21 cellular contexts compared by ENCODE assay signal in the genomic region with DNA sequence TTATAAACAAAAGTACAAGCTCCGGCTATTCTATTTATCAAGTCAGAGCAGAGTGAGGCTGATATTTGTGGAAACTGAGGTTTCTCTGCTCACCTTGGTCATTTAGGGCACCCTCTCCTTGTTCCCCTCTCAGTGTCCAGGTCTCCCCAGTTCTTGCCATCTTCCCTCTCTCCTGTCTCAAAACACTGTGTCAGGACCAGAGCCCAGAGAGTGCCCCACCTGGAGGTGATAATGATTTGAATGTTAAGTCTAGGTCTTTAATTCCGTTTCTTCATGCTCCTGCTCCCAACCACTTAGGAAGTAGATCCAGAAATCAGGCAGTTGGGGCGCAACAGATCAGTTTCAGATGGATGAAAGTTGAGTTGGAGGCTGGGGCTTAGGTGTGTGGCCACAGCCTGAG. TPM values are rescaled to one million over a fixed set of nuclear protein-coding genes. Genes with fewer than 3 reads are reported as not detected.
DNase-seq lines count a peak whose midpoint lies in the region; ATAC-seq, FAIRE-seq and TF ChIP-seq lines count a peak whose summit lies in the region.
"Had no signal": no experiment of that assay in that cellular context is flagged by ENCODE, and none has a peak within 500 bp of the region (broad histone marks: within the 10 kb centered on the region; RNA-seq: fewer than 3 reads in every experiment).

No MANE protein-coding gene starts in this region.

- no peak overlapping the region for H3K14ac ChIP-seq in IMR-90 (replicated peaks; ENCODE audit: low read depth, low read length)

- H3K27ac ChIP-seq in IMR-90 (ENCODE audit: insufficient read depth, low read length) = no peak overlapping the region
- H3K27ac ChIP-seq in K562 (ENCODE audit: extremely low read depth, low read depth, low read length) = no peak overlapping the region; the same call in 2 of the 3 replicates
- H3K27ac ChIP-seq: 22Rv1, BLaER1 had no signal

- POLR2A ChIA-PET in IMR-90 (lab: Charles Lee; ENCODE audit: unreplicated experiment) = no interaction called here
- POLR2A ChIA-PET in K562 (lab: Yijun Ruan, JAX) = no interaction called here

- H2AK5ac ChIP-seq in IMR-90 (ENCODE audit: low read depth, low read length) = no peak overlapping the region

- H3K9me1 ChIP-seq in IMR-90 (ENCODE audit: insufficient read depth, low read length) = peaks cover 13% of the 10 kb centered on the region
- H3K9me1 ChIP-seq in K562 (ENCODE audit: control insufficient read depth, insufficient read depth, low read length) = no peaks in the 10 kb centered on the region

- peak overlapping the region; percentile 54 for H2AFZ ChIP-seq in IMR-90 (replicated peaks; ENCODE audit: low read length, poor library complexity)
- H2AFZ ChIP-seq in K562 (ENCODE audit: low read depth, low read length) = peak overlapping the region; percentile 47

- no peak overlapping the region for H2BK120ac ChIP-seq in IMR-90 (ENCODE audit: low read depth, low read length)

- in situ Hi-C loops in IMR-90 (cut with MboI; ENCODE audit: low sequenced_read_pairs) = no loop called here
- in situ Hi-C loops in K562 (cut with MboI) = no loop called here

- H3K27me3 ChIP-seq in IMR-90 (ENCODE audit: control insufficient read depth, insufficient read depth, low read length) (peaks cover 2% of the 10 kb centered on the region; the same call in 1 of the 2 replicates), K562 (ENCODE audit: control insufficient read depth in 2 of 2, insufficient read depth in 2 of 2, low read length in 2 of 2) (no peaks in the 10 kb centered on the region)
- H3K27me3 ChIP-seq: BLaER1 had no signal

- H3K79me2 ChIP-seq in K562 (ENCODE audit: control insufficient read depth, insufficient read depth, low read length) = no peaks in the 10 kb centered on the region

- H3K18ac ChIP-seq in IMR-90 (ENCODE audit: low read depth, low read length) = no peak overlapping the region

- H3K4me3 ChIP-seq in IMR-90 (ENCODE audit: insufficient read depth, low read depth, low read length) = no peak overlapping the region
- no peak overlapping the region for H3K4me3 ChIP-seq in K562
- no peak overlapping the region for H3K4me3 ChIP-seq in retinal pigment epithelial cell (ENCODE audit: low read length)
- H3K4me3 ChIP-seq: BLaER1, GM12878 had no signal

- intact Hi-C loops in IMR-90 (cut with micrococcal nuclease) = no loop called here
- intact Hi-C loops in K562 (cut with micrococcal nuclease) = no loop called here
- intact Hi-C loops in Right ventricle myocardium inferior (cut with DNase I) = no loop called here

- peaks cover 3% of the 10 kb centered on the region for H3K4me1 ChIP-seq in IMR-90 (ENCODE audit: control insufficient read depth, insufficient read depth, low read length)
- peaks cover 14 to 29% of the 10 kb centered on the region in 2 experiments; a peak in 4 of 5 replicates for H3K4me1 ChIP-seq in K562 (replicated peaks in 1 of 2; ENCODE audit: control insufficient read depth in 2 of 2, insufficient read depth in 2 of 2, low read length in 2 of 2)

- no peak overlapping the region for H4K91ac ChIP-seq in IMR-90 (ENCODE audit: insufficient read depth, low read depth, low read length)

- H3K36me3 ChIP-seq in IMR-90 (ENCODE audit: control insufficient read depth, insufficient read depth, low read length) (no peaks in the 10 kb centered on the region), K562 (ENCODE audit: control insufficient read depth, insufficient read depth, low read length) (no peaks in the 10 kb centered on the region; the same call in 2 of the 3 replicates)
- H3K36me3 ChIP-seq: BLaER1 had no signal

- no peaks in the 10 kb centered on the region for H3K9me3 ChIP-seq in IMR-90 (ENCODE audit: control insufficient read depth, insufficient read depth, low read length)
- H3K9me3 ChIP-seq in K562 (replicated peaks; ENCODE audit: control insufficient read depth, insufficient read depth, low read depth, low read length) = no peaks in the 10 kb centered on the region
- H3K9me3 ChIP-seq: BLaER1 had no signal

- no peak for TF ChIP-seq CTCF in IMR-90 (conservative IDR thresholded peaks at IDR 0.05; ENCODE audit: low read depth, low read length)
- no peak for TF ChIP-seq CTCF in K562 (IDR thresholded peaks at IDR 0.05 in 2 of 3, conservative IDR thresholded peaks at IDR 0.05 in 1 of 3; ENCODE audit: insufficient read depth in 2 of 3, low read depth in 1 of 3, low read length in 3 of 3)
- peak; percentile 14 for TF ChIP-seq CTCF in retinal pigment epithelial cell (conservative IDR thresholded peaks at IDR 0.05; ENCODE audit: low read depth, low read length)

- H4K5ac ChIP-seq in IMR-90 (ENCODE audit: low read depth, low read length) = no peak overlapping the region

- TF ChIP-seq RAD21 in IMR-90 (IDR thresholded peaks at IDR 0.05; ENCODE audit: low read length) = no peak
- TF ChIP-seq RAD21 in K562 (CRISPR knock-in tag; conservative IDR thresholded peaks at IDR 0.05 in 1 of 2, IDR thresholded peaks at IDR 0.05 in 1 of 2) = no peak

- H3K9ac ChIP-seq in IMR-90 (ENCODE audit: low read depth, low read length) (no peak overlapping the region), K562 (ENCODE audit: insufficient read depth in 1 of 2, low read depth in 2 of 2, low read length in 2 of 2) (no peak overlapping the region)
- H3K9ac ChIP-seq: BLaER1 had no signal

- no peak overlapping the region for H3K56ac ChIP-seq in IMR-90 (ENCODE audit: extremely low read depth, insufficient read depth, low read length)

- H3K4ac ChIP-seq in IMR-90 (ENCODE audit: low read depth, low read length) = no peak overlapping the region

- FAIRE-seq in K562 (lab: Jason Lieb, UNC) = peak; percentile 11
- FAIRE-seq: GM12878, GM18507, H1 had no signal

- no peak overlapping the region for H2BK15ac ChIP-seq in IMR-90 (ENCODE audit: low read depth, low read length)

- CTCF ChIA-PET in IMR-90 (lab: Yijun Ruan, JAX) = interaction anchor here (0.6 to 0.8 kb wide), 2 partner anchors 15 to 19 kb away, joined by 3 to 4 read pairs; no protein-coding TSS in a partner anchor
- CTCF ChIA-PET in K562 (lab: Yijun Ruan, JAX; ENCODE audit: low intra/inter-chr PET ratio) = no interaction called here

- WGBS in IMR-90 (ENCODE audit: extremely low coverage in 2 of 2, insufficient read length in 1 of 2), 2 experiments = 100% methylated on average over 1 of the region's 3 CpGs; no CpG with 5 or more reads in 1 of the 2 experiments
- WGBS in K562 (ENCODE audit: insufficient coverage, low coverage, missing lambda C conversion rate) = 93% methylated on average over 3 of the region's 3 CpGs

- no peak overlapping the region for H2BK20ac ChIP-seq in IMR-90 (ENCODE audit: low read depth, low read length)

- TF ChIP-seq EP300 in K562 (IDR thresholded peaks at IDR 0.05; ENCODE audit: low read length) = no peak

- dilution Hi-C loops in IMR-90 (cut with HindIII; ENCODE audit: low sequenced_read_pairs, unreplicated experiment) = no loop called here

- H4K8ac ChIP-seq in IMR-90 (ENCODE audit: low read depth in 2 of 2, low read length in 2 of 2) = no peak overlapping the region

- no peak overlapping the region for H2BK5ac ChIP-seq in IMR-90 (ENCODE audit: low read depth, low read length, poor library complexity, severe bottlenecking)

- TF ChIP-seq POLR2A in IMR-90 (IDR thresholded peaks at IDR 0.05; ENCODE audit: low read depth, low read length) (no peak), K562 (conservative IDR thresholded peaks at IDR 0.05) (no peak)

- H3K23ac ChIP-seq in IMR-90 (ENCODE audit: low read depth, low read length) = no peak overlapping the region

- ATAC-seq in IMR-90 (ENCODE audit: low read depth) (no peak), K562 (no peak), Right ventricle myocardium inferior (no peak), HG03108 (IDR thresholded peaks at IDR 0.05; ENCODE audit: unreplicated experiment) (no peak)
- ATAC-seq: CD8-positive, alpha-beta T cell; GM12878 had no signal

- no peak overlapping the region for H2AK9ac ChIP-seq in IMR-90 (replicated peaks; ENCODE audit: low read depth, low read length, poor library complexity)

- H3K79me1 ChIP-seq in IMR-90 (ENCODE audit: low read depth in 1 of 2, low read length in 2 of 2) = no peaks in the 10 kb centered on the region

- BruUV-seq in IMR-90 (replicated peaks; lab: Mats Ljungman, UMichigan) (no TSS peak), K562 (replicated peaks; lab: Mats Ljungman, UMichigan) (no TSS peak)

- H4K20me1 ChIP-seq in IMR-90 (ENCODE audit: insufficient read depth, low read length) (no peaks in the 10 kb centered on the region), K562 (replicated peaks; ENCODE audit: control insufficient read depth, insufficient read depth, low read length) (no peaks in the 10 kb centered on the region)
- H4K20me1 ChIP-seq: BLaER1 had no signal

- H3K4me2 ChIP-seq in IMR-90 (ENCODE audit: low read depth, low read length) (no peak overlapping the region), K562 (ENCODE audit: insufficient read depth, low read length) (no peak overlapping the region)
- H3K4me2 ChIP-seq: BLaER1 had no signal

- DNase-seq in DMS 273 (lab: John Stamatoyannopoulos, UW; ENCODE audit: unreplicated experiment) (peak; percentile 15), DMS 273 treated with DMSO at 0.1 percent for 48 hours (lab: John Stamatoyannopoulos, UW) (no peak), IMR-90 (no peak), K562 (ENCODE audit: extremely low read depth in 1 of 4, low spot score in 3 of 4) (no peak), retinal pigment epithelial cell (ENCODE audit: low read depth) (no peak), Right ventricle myocardium inferior (ENCODE audit: missing footprints) (no peak), DMS53 treated with DMSO at 0.1 percent for 48 hours (lab: John Stamatoyannopoulos, UW; ENCODE audit: unreplicated experiment) (no peak)
- DNase-seq: CD8-positive, alpha-beta T cell; GDM1; NCI-H1092 treated with DMSO at 0.1 percent for 48 hours; NCI-H1694; NCI-H2107; NCI-H226; NCI-H524 treated with DMSO at 0.1 percent for 48 hours; SIG-M5 had no signal

RNA-seq across cellular contexts. Expression of a gene that starts 9.2 kb away (rescaled TPM):
- total RNA-seq in IMR-90 (2012; rRNA removed) = 16.4 and 17.4 TPM in 2 replicates
- polyA plus RNA-seq in IMR-90 (2012; rRNA removed) = 46.1 and 50.4 TPM in 2 replicates
- 52.5 and 55.2 TPM in 2 replicates for polyA plus RNA-seq in IMR-90 (2012; cell fraction: cytosol; rRNA removed)
- polyA plus RNA-seq in IMR-90 (2012; cell fraction: nucleus; rRNA removed; ENCODE audit: low replicate concordance) = 83.7 and 123 TPM in 2 replicates
- total RNA-seq in K562 (2011; cell fraction: chromatin; rRNA removed; ENCODE audit: low replicate concordance) = 110 and 220 TPM in 2 replicates
- 147 and 161 TPM in 2 replicates for total RNA-seq in K562 (2011; cell fraction: nucleolus; rRNA removed)
- 106 and 109 TPM in 2 replicates for total RNA-seq in K562 (2011; cell fraction: nucleoplasm; rRNA removed)
- 21.8 and 34.0 TPM in 2 replicates for total RNA-seq in K562 (2014; rRNA removed)
- 23.8 and 26.3 TPM in 2 replicates for total RNA-seq in K562 (2014; rRNA removed; fragmentation: Illumina TruSeq; extraction: Trizol)
- 20.2 and 21.5 TPM in 2 replicates for total RNA-seq in K562 (2015; rRNA removed; fragmentation: Illumina TruSeq; extraction: Trizol)
- 51.5 and 54.8 TPM in 2 replicates for total RNA-seq in K562 (2021)
- 36.6 and 39.0 TPM in 2 replicates for polyA plus RNA-seq in K562 (2011; rRNA removed)
- 34.9 and 56.0 TPM in 2 replicates for polyA plus RNA-seq in K562 (2011; cell fraction: cytosol; rRNA removed)
- polyA plus RNA-seq in K562 (2011; cell fraction: nucleus; rRNA removed) = 171 and 243 TPM in 2 replicates
- polyA plus RNA-seq in K562 (2012) = 27.9 and 41.6 TPM in 2 replicates
- 42.6 and 45.5 TPM in 2 replicates for polyA plus RNA-seq in K562 (2014; fragmentation: Illumina TruSeq; extraction: Trizol)
- 1 to 10 TPM; 1.5 to 2.6 TPM for polyA plus RNA-seq in K562 (2014; fragmentation: Nextera tagmentation; extraction: Ambion mirVana)
- polyA plus RNA-seq in K562 (2014; rRNA removed) = 40.9 and 47.0 TPM in 2 replicates
- 47.4 and 65.5 TPM in 2 replicates for polyA minus RNA-seq in K562 (2011; rRNA and poly(A)+ RNA removed)
- 22.6 and 27.7 TPM in 2 replicates for polyA minus RNA-seq in K562 (2011; cell fraction: cytosol; rRNA and poly(A)+ RNA removed)
- polyA minus RNA-seq in K562 (2011; cell fraction: nucleus; rRNA and poly(A)+ RNA removed) = 45.9 and 47.4 TPM in 2 replicates
- total RNA-seq in Right ventricle myocardium inferior = 26.7 TPM

RNA-seq across cellular contexts. Expression of a gene that starts 42.5 kb away (rescaled TPM):
- total RNA-seq in IMR-90 (2012; rRNA removed) = 2.0 and 2.8 TPM in 2 replicates
- polyA plus RNA-seq in IMR-90 (2012; rRNA removed) = 1.3 and 1.6 TPM in 2 replicates
- polyA plus RNA-seq in IMR-90 (2012; cell fraction: cytosol; rRNA removed) = 0.29 and 0.40 TPM in 2 replicates
- polyA plus RNA-seq in IMR-90 (2012; cell fraction: nucleus; rRNA removed; ENCODE audit: low replicate concordance) = 0.67 and 4.9 TPM in 2 replicates
- total RNA-seq in K562 (2011; cell fraction: chromatin; rRNA removed; ENCODE audit: low replicate concordance) = 4.1 and 14.7 TPM in 2 replicates
- total RNA-seq in K562 (2011; cell fraction: nucleolus; rRNA removed) = 4.2 and 4.5 TPM in 2 replicates
- total RNA-seq in K562 (2011; cell fraction: nucleoplasm; rRNA removed) = 8.4 and 12.7 TPM in 2 replicates
- total RNA-seq in K562 (2014; rRNA removed) = 1.6 and 3.0 TPM in 2 replicates
- total RNA-seq in K562 (2014; rRNA removed; fragmentation: Illumina TruSeq; extraction: Trizol) = 3.2 TPM in 2 replicates
- 2.8 and 4.0 TPM in 2 replicates for total RNA-seq in K562 (2015; rRNA removed; fragmentation: Illumina TruSeq; extraction: Trizol)
- 2.4 and 2.8 TPM in 2 replicates for total RNA-seq in K562 (2021)
- 3.8 and 4.3 TPM in 2 replicates for polyA plus RNA-seq in K562 (2011; rRNA removed)
- polyA plus RNA-seq in K562 (2011; cell fraction: cytosol; rRNA removed) = 0.60 and 2.4 TPM in 2 replicates
- polyA plus RNA-seq in K562 (2011; cell fraction: nucleus; rRNA removed) = 6.5 and 7.5 TPM in 2 replicates
- polyA plus RNA-seq in K562 (2012) = 1.3 and 1.8 TPM in 2 replicates
- 2.3 and 3.0 TPM in 2 replicates for polyA plus RNA-seq in K562 (2014; fragmentation: Illumina TruSeq; extraction: Trizol)
- polyA plus RNA-seq in K562 (2014; fragmentation: Nextera tagmentation; extraction: Ambion mirVana) = 1 to 10 TPM in 1 of 2 experiments, under 1 TPM in 1; 0.53 to 1.1 TPM
- polyA plus RNA-seq in K562 (2014; rRNA removed) = 3.2 and 5.9 TPM in 2 replicates
- polyA minus RNA-seq in K562 (2011; rRNA and poly(A)+ RNA removed) = 4.4 and 10.4 TPM in 2 replicates
- 0.46 and 2.7 TPM in 2 replicates for polyA minus RNA-seq in K562 (2011; cell fraction: cytosol; rRNA and poly(A)+ RNA removed)
- polyA minus RNA-seq in K562 (2011; cell fraction: nucleus; rRNA and poly(A)+ RNA removed) = 6.6 and 8.4 TPM in 2 replicates
- total RNA-seq in Right ventricle myocardium inferior = 9.8 TPM
